In genomic region chr6:145148392-145149175, GRCh38 we compare ENCODE assay signal across 8 cellular contexts.
DNase-seq lines count a peak whose midpoint lies in the region; ATAC-seq and TF ChIP-seq lines count a peak whose summit lies in the region.

No MANE protein-coding gene starts in this region.

- H3K27ac ChIP-seq in Panc1 (ENCODE audit: low read length) (no peak overlapping the region), suprapubic skin (no peak overlapping the region)

- H3K4me3 ChIP-seq in Panc1 (ENCODE audit: low read depth in 2 of 2, low read length in 2 of 2) = no peak overlapping the region
- no peak overlapping the region for H3K4me3 ChIP-seq in suprapubic skin

- H3K27me3 ChIP-seq in Panc1 (ENCODE audit: control insufficient read depth, insufficient read depth, low read length) (no peaks in the 10 kb centered on the region), suprapubic skin (no peaks in the 10 kb centered on the region)

- TF ChIP-seq CTCF in Panc1 (IDR thresholded peaks at IDR 0.05) (no peak), suprapubic skin (IDR thresholded peaks at IDR 0.05) (no peak)

- intact Hi-C loops in Panc1 (cut with micrococcal nuclease; ENCODE audit: unreplicated experiment) = no loop called here
- intact Hi-C loops in left cardiac atrium (cut with DNase I) = no loop called here

- H3K9me3 ChIP-seq in Panc1 (ENCODE audit: control insufficient read depth, insufficient read depth, low read depth, low read length) (no peaks in the 10 kb centered on the region), suprapubic skin (no peaks in the 10 kb centered on the region)

- H3K4me1 ChIP-seq in Panc1 (ENCODE audit: control insufficient read depth, insufficient read depth, low read length) (no peaks in the 10 kb centered on the region), suprapubic skin (no peaks in the 10 kb centered on the region)

- DNase-seq in ELF-1 (ENCODE audit: low read depth, low spot score) (peak; percentile 21), Panc1 (ENCODE audit: low read depth, low spot score) (peak; percentile 66), left cardiac atrium (no peak), suprapubic skin (ENCODE audit: low spot score in 2 of 2) (no peak), activated gamma-delta T cell treated with Interleukin-2 at 50 U/mL for 16 hours (no peak), NCI-H187 treated with DMSO at 0.1 percent for 48 hours (lab: John Stamatoyannopoulos, UW) (no peak), nucleus accumbens (lab: John Stamatoyannopoulos, UW) (no peak)

- in situ Hi-C loops in Panc1 (cut with HindIII; ENCODE audit: low pct_unique_long_range_greater_than_20kb, low sequenced_read_pairs) = no loop called here

- CTCF ChIA-PET in Panc1 (lab: Charles Lee) = no interaction called here

- no peaks in the 10 kb centered on the region for H3K36me3 ChIP-seq in Panc1 (ENCODE audit: control insufficient read depth, insufficient read depth, low read length)
- no peaks in the 10 kb centered on the region for H3K36me3 ChIP-seq in suprapubic skin

- POLR2A ChIA-PET in Panc1 (lab: Charles Lee) = no interaction called here

- TF ChIP-seq POLR2A in suprapubic skin (IDR thresholded peaks at IDR 0.05) = no peak

- no TSS peak for BruUV-seq in Panc1 (replicated peaks; lab: Mats Ljungman, UMichigan)

- TF ChIP-seq EP300 in suprapubic skin (IDR thresholded peaks at IDR 0.05) = no peak

- 57% methylated on average over 4 of the region's 4 CpGs for WGBS in suprapubic skin

- ATAC-seq in HG02610 (IDR thresholded peaks at IDR 0.05; ENCODE audit: unreplicated experiment) = peak; percentile 76
- ATAC-seq in Panc1 = peak; percentile 45; the same call in 1 of the 2 replicates
- peak; percentile 74 to 94 for ATAC-seq in left cardiac atrium

Comparison
In these comparisons a context has a peak if more than half of its experiments do, and no peak if none do; other contexts are left out.
1. DNase-seq: peak in ELF-1 (single experiment) and Panc1 (single experiment); none in left cardiac atrium (single experiment), suprapubic skin (0 of 2), activated gamma-delta T cell treated with Interleukin-2 at 50 U/mL for 16 hours (single experiment), NCI-H187 treated with DMSO at 0.1 percent for 48 hours (single experiment) and nucleus accumbens (0 of 56).
2. Peak in every context shown above with its lines, with median percentiles within 50 percentile points of each other: ATAC-seq.